ENCODE assay signal across 1 cellular context in genomic region chr5:111158105-111158744, GRCh38.
TF ChIP-seq lines count a peak whose summit lies in the region.

No MANE protein-coding gene starts in this region.

TF ChIP-seq in HEK293, 187 proteins besides CTCF, POLR2A, EP300 and RAD21 (continued from another document):
- no peak for TF ChIP-seq ZNF645 (tag by site-specific recombination; IDR thresholded peaks at IDR 0.05)
- no peak for TF ChIP-seq ZNF670 (tag by site-specific recombination; IDR thresholded peaks at IDR 0.05; ENCODE audit: low read depth)
- no peak for TF ChIP-seq ZFP41 (tag by site-specific recombination; IDR thresholded peaks at IDR 0.05; ENCODE audit: borderline replicate concordance)
- TF ChIP-seq KLF8 (tag by site-specific recombination; IDR thresholded peaks at IDR 0.05), result no peak
- TF ChIP-seq ZNF16 (tag by site-specific recombination; IDR thresholded peaks at IDR 0.05; ENCODE audit: low read depth), result no peak
